ENCODE assay signal across 2 cellular contexts in the genomic region with DNA sequence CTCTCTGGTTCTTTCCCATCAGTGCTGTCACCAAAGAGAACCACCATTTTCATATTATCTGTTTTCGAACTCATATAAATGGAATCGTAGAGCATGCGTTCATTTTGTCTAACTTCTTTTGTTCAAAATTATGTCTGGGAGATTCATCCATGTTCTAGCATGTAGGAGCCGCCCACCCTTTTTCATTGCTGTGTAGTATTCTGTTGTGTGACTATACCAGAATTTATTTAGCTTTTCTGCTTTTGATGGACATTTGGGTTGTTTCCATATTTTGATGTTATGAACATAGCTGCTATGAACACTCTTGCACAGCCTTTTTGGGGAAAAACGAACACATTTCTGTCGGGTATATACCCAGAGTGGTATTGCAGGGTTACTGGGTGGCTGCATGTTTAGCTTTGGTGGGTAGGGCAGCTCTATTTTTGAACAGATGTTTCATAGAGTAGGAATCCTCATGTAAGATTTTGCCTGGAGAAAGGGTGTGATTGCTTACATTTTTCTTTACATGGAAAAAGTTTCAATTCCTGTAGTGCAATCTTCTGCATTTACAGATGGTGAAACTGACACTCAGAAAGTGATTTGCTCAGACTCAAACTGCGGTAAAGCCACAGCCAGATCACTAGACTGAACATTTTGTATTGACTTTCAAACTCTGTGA.
A peak's percentile ranks its signal among the peaks of the same experiment; 100 is the strongest.
TF ChIP-seq lines count a peak whose summit lies in the region.

No MANE protein-coding gene starts in this region.

TF ChIP-seq in IMR-90, 13 proteins besides CTCF, POLR2A, EP300 and RAD21:
- TF ChIP-seq FOS (IDR thresholded peaks at IDR 0.05; ENCODE audit: low read depth, low read length) = no peak
- no peak for TF ChIP-seq MAFK (IDR thresholded peaks at IDR 0.05; ENCODE audit: low read depth, low read length)
- no peak for TF ChIP-seq CEBPB (IDR thresholded peaks at IDR 0.05; ENCODE audit: low read depth, low read length)
- no peak for TF ChIP-seq CHD1 (IDR thresholded peaks at IDR 0.05; ENCODE audit: low read depth, low read length)
- TF ChIP-seq MXI1 (IDR thresholded peaks at IDR 0.05; ENCODE audit: borderline replicate concordance, low read depth, low read length) = no peak
- no peak for TF ChIP-seq BHLHE40 (IDR thresholded peaks at IDR 0.05; ENCODE audit: low read depth, low read length)
- no peak for TF ChIP-seq NFE2L2 (IDR thresholded peaks at IDR 0.05; ENCODE audit: low read depth, low read length)
- no peak for TF ChIP-seq RCOR1 (IDR thresholded peaks at IDR 0.05; ENCODE audit: insufficient replicate concordance, low read length)
- TF ChIP-seq, protein P1, sequence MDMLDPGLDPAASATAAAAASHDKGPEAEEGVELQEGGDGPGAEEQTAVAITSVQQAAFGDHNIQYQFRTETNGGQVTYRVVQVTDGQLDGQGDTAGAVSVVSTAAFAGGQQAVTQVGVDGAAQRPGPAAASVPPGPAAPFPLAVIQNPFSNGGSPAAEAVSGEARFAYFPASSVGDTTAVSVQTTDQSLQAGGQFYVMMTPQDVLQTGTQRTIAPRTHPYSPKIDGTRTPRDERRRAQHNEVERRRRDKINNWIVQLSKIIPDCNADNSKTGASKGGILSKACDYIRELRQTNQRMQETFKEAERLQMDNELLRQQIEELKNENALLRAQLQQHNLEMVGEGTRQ (IDR thresholded peaks at IDR 0.05; ENCODE audit: low read depth, low read length) = no peak
- no peak for TF ChIP-seq MAZ (IDR thresholded peaks at IDR 0.05; ENCODE audit: borderline replicate concordance, low read depth, low read length)
- TF ChIP-seq, protein P2, sequence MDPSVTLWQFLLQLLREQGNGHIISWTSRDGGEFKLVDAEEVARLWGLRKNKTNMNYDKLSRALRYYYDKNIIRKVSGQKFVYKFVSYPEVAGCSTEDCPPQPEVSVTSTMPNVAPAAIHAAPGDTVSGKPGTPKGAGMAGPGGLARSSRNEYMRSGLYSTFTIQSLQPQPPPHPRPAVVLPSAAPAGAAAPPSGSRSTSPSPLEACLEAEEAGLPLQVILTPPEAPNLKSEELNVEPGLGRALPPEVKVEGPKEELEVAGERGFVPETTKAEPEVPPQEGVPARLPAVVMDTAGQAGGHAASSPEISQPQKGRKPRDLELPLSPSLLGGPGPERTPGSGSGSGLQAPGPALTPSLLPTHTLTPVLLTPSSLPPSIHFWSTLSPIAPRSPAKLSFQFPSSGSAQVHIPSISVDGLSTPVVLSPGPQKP (IDR thresholded peaks at IDR 0.05; ENCODE audit: borderline replicate concordance, low read depth, low read length) = no peak
- TF ChIP-seq RFX5 (IDR thresholded peaks at IDR 0.05; ENCODE audit: low read depth, low read length) = no peak
- TF ChIP-seq SMC3 (IDR thresholded peaks at IDR 0.05; ENCODE audit: low read depth, low read length) = no peak

TF ChIP-seq in GM12878, 131 proteins besides CTCF, POLR2A, EP300 and RAD21:
- TF ChIP-seq IKZF2 (IDR thresholded peaks at IDR 0.05) = 0 out of 4 replicates have a peak, but pooled peaks of 1 of the 2 experiments have one; percentile 26
- TF ChIP-seq, protein P3, sequence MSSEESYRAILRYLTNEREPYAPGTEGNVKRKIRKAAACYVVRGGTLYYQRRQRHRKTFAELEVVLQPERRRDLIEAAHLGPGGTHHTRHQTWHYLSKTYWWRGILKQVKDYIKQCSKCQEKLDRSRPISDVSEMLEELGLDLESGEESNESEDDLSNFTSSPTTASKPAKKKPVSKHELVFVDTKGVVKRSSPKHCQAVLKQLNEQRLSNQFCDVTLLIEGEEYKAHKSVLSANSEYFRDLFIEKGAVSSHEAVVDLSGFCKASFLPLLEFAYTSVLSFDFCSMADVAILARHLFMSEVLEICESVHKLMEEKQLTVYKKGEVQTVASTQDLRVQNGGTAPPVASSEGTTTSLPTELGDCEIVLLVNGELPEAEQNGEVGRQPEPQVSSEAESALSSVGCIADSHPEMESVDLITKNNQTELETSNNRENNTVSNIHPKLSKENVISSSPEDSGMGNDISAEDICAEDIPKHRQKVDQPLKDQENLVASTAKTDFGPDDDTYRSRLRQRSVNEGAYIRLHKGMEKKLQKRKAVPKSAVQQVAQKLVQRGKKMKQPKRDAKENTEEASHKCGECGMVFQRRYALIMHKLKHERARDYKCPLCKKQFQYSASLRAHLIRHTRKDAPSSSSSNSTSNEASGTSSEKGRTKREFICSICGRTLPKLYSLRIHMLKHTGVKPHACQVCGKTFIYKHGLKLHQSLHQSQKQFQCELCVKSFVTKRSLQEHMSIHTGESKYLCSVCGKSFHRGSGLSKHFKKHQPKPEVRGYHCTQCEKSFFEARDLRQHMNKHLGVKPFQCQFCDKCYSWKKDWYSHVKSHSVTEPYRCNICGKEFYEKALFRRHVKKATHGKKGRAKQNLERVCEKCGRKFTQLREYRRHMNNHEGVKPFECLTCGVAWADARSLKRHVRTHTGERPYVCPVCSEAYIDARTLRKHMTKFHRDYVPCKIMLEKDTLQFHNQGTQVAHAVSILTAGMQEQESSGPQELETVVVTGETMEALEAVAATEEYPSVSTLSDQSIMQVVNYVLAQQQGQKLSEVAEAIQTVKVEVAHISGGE (CRISPR knock-in tag; IDR thresholded peaks at IDR 0.05) = no peak
- no peak for TF ChIP-seq SREBF1 (IDR thresholded peaks at IDR 0.05; ENCODE audit: low read length)
- 0 out of 2 replicates have a peak, but pooled peaks have one; percentile 23 for TF ChIP-seq IKZF1 (conservative IDR thresholded peaks at IDR 0.05)
- TF ChIP-seq ZNF217 (IDR thresholded peaks at IDR 0.05) = peak; percentile 80
- peak; percentile 45 for TF ChIP-seq RUNX3 (IDR thresholded peaks at IDR 0.05; ENCODE audit: low read length)
- no peak for TF ChIP-seq NFIC (IDR thresholded peaks at IDR 0.05; ENCODE audit: low read depth, low read length)
